Comparison of ENCODE assay signal across 8 cellular contexts in the genomic region with DNA sequence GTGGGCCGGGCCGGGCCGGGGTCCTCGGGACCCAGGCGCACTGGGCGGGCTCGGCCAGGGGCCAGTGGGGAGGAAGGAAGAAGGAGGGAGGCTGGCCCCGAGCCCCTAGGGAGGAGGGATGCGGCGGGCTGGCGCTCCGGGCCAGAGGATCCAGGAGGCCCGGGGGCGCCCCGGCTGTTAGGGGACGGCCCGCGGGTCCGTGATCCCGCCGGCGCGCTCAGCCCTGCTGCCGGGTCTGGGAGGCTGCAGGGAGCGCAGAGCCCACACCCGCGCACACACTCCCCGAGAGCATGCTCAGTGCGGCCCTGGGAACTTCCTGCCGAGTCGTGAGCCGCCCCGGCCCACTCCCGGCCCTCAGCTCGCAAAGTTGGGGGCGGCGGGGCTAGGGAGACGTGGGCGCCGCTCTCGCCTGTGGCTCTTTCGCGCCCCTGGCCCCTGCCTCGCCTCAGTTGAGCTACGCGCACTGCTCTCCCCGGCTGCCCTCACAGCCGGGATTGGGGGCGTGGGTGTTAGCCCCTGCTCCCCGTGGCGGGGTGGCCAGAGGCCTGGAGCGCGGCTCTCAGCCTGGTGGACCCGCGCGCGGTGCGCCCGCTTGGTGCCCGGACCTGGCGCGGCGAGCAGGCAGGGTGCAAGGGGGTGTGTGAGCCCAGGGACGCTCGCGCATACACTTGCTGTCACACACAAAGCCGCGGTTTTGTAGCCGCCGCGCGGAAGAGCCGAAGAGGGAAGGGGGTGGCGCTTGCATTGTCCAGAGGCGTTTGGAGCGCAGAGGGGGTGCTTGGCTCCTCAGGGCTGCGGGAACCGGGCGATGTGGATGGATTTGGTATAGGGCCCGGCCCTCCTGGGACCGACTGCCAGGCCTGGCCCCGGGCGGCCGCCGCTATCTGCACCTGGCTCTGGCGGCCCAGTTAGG.
DNase-seq lines count a peak whose midpoint lies in the region; ATAC-seq and TF ChIP-seq lines count a peak whose summit lies in the region.

No MANE protein-coding gene starts in this region.

- H3K36me3 Mint-ChIP-seq in activated CD8-positive, alpha-beta T cell treated with anti-CD3 and anti-CD28 coated beads for 36 hours (ENCODE audit: low read depth), result no peaks in the 10 kb centered on the region
- peaks cover 13% of the 10 kb centered on the region for H3K36me3 Mint-ChIP-seq in effector memory CD8-positive, alpha-beta T cell (ENCODE audit: insufficient read depth)

- H3K27ac Mint-ChIP-seq in activated CD8-positive, alpha-beta T cell treated with anti-CD3 and anti-CD28 coated beads for 36 hours, result peak overlapping the region; percentile 65
- peak overlapping the region; percentile 81 to 85 for H3K27ac Mint-ChIP-seq in effector memory CD8-positive, alpha-beta T cell

- peak overlapping the region; percentile 76 for H3K4me2 ChIP-seq in mesendoderm (ENCODE audit: low read length)

- no peaks in the 10 kb centered on the region for H3K9me3 Mint-ChIP-seq in activated CD8-positive, alpha-beta T cell treated with anti-CD3 and anti-CD28 coated beads for 36 hours
- no peaks in the 10 kb centered on the region for H3K9me3 Mint-ChIP-seq in effector memory CD8-positive, alpha-beta T cell

- no peak overlapping the region for H4K8ac ChIP-seq in mesendoderm (ENCODE audit: low read depth, low read length)

- ATAC-seq in HG02759 (IDR thresholded peaks at IDR 0.05; ENCODE audit: unreplicated experiment), result peak; percentile 58
- ATAC-seq in activated CD8-positive, alpha-beta T cell treated with anti-CD3 and anti-CD28 coated beads for 36 hours, result peak; percentile 61
- ATAC-seq in effector memory CD8-positive, alpha-beta T cell (replicated peaks), result peak; percentile 65

- CTCF ChIA-PET in activated CD8-positive, alpha-beta T cell treated with anti-CD3 and anti-CD28 coated beads for 36 hours (lab: Charles Lee), result interaction anchor here (0.6 to 8.0 kb wide), 11 partner anchors 7 to 330 kb away, joined by 3 to 114 read pairs (median 27); a partner anchor contains a TSS

- H3K27me3 Mint-ChIP-seq in activated CD8-positive, alpha-beta T cell treated with anti-CD3 and anti-CD28 coated beads for 36 hours, result peaks cover 2% of the 10 kb centered on the region
- peaks cover 0 to 5% of the 10 kb centered on the region in 2 donors for H3K27me3 Mint-ChIP-seq in effector memory CD8-positive, alpha-beta T cell

- peaks cover 56% of the 10 kb centered on the region for H3K4me1 Mint-ChIP-seq in activated CD8-positive, alpha-beta T cell treated with anti-CD3 and anti-CD28 coated beads for 36 hours (ENCODE audit: low read depth)
- peaks cover 44 to 52% of the 10 kb centered on the region in 2 donors for H3K4me1 Mint-ChIP-seq in effector memory CD8-positive, alpha-beta T cell (ENCODE audit: low read depth in 2 of 2)

- POLR2A ChIA-PET in activated CD8-positive, alpha-beta T cell treated with anti-CD3 and anti-CD28 coated beads for 36 hours (lab: Charles Lee), result interaction anchor here (0.6 to 3.9 kb wide), 11 partner anchors 8 to 149 kb away, joined by 3 to 28 read pairs (median 4); no protein-coding TSS in a partner anchor

- H3K18ac ChIP-seq in mesendoderm (ENCODE audit: low read length), result peak overlapping the region; percentile 96

- no CpG with 5 or more reads among the region's 86 CpGs for WGBS in mesendoderm (ENCODE audit: extremely low coverage, insufficient coverage, low lambda C conversion rate)

- H3K4me3 ChIP-seq in mesendoderm (ENCODE audit: low read length), result peak overlapping the region; percentile 55

- peak overlapping the region; percentile 94 for H3K4me3 Mint-ChIP-seq in activated CD8-positive, alpha-beta T cell treated with anti-CD3 and anti-CD28 coated beads for 36 hours
- peak overlapping the region; percentile 85 to 95 for H3K4me3 Mint-ChIP-seq in effector memory CD8-positive, alpha-beta T cell

- H3K9ac ChIP-seq in mesendoderm (ENCODE audit: low read length), result peak overlapping the region; percentile 73

- H3K79me2 ChIP-seq in mesendoderm (ENCODE audit: control insufficient read depth, insufficient read depth, low read length), result peaks cover 45% of the 10 kb centered on the region

- DNase-seq in NCI-H2107 treated with DMSO at 0.1 percent for 48 hours (lab: John Stamatoyannopoulos, UW; ENCODE audit: unreplicated experiment) (peak; percentile 16), NCI-H2107 (lab: John Stamatoyannopoulos, UW) (no peak), NCI-H2227 (lab: John Stamatoyannopoulos, UW; ENCODE audit: unreplicated experiment) (peak; percentile 67), mesendoderm (peak; percentile 65)
- peak; percentile 73 for DNase-seq in activated CD8-positive, alpha-beta T cell treated with anti-CD3 and anti-CD28 coated beads for 36 hours
- DNase-seq in effector memory CD8-positive, alpha-beta T cell, result peak; percentile 40 to 50 (median 44)
- peak; percentile 29 to 47 for DNase-seq in stimulated activated CD8-positive, alpha-beta memory T cell treated with anti-CD3 and anti-CD28 coated beads, Interleukin-2, amount 100 ng/mL, for 1 hour (ENCODE audit: low read depth in 2 of 2)

- peak overlapping the region; percentile 83 for H3K4ac ChIP-seq in mesendoderm (ENCODE audit: low read depth, low read length)

- H3K27ac ChIP-seq in mesendoderm (ENCODE audit: low read depth, low read length), result peak overlapping the region; percentile 87

- H3K23ac ChIP-seq in mesendoderm (ENCODE audit: low read length), result peak overlapping the region; percentile 29

- H2BK120ac ChIP-seq in mesendoderm (ENCODE audit: low read depth, low read length), result peak overlapping the region; percentile 15

- TF ChIP-seq CTCF in activated CD8-positive, alpha-beta T cell treated with anti-CD3 and anti-CD28 coated beads for 36 hours (IDR thresholded peaks at IDR 0.05), result no peak

- H2BK15ac ChIP-seq in mesendoderm (replicated peaks; ENCODE audit: low read depth), result no peak overlapping the region

- H3K56ac ChIP-seq in mesendoderm (ENCODE audit: low read length), result peak overlapping the region; percentile 83

- no peaks in the 10 kb centered on the region for H3K36me3 ChIP-seq in mesendoderm (ENCODE audit: control insufficient read depth, insufficient read depth, low read length)

- peaks cover 10% of the 10 kb centered on the region for H3K4me1 ChIP-seq in mesendoderm (ENCODE audit: control insufficient read depth, low read depth, low read length)

- intact Hi-C loops in activated CD8-positive, alpha-beta T cell treated with anti-CD3 and anti-CD28 coated beads for 36 hours (cut with micrococcal nuclease), result no loop called here

- no peak overlapping the region for H2AK5ac ChIP-seq in mesendoderm (ENCODE audit: low read length)

- H3K79me1 ChIP-seq in mesendoderm (ENCODE audit: low read length), result peaks cover 24% of the 10 kb centered on the region

- H3K27me3 ChIP-seq in mesendoderm (ENCODE audit: insufficient read depth, low read length, poor library complexity), result no peaks in the 10 kb centered on the region

- H4K5ac ChIP-seq in mesendoderm (ENCODE audit: low read length), result no peak overlapping the region

- no peak overlapping the region for H2BK5ac ChIP-seq in mesendoderm (ENCODE audit: low read length)
